In the genomic region with DNA sequence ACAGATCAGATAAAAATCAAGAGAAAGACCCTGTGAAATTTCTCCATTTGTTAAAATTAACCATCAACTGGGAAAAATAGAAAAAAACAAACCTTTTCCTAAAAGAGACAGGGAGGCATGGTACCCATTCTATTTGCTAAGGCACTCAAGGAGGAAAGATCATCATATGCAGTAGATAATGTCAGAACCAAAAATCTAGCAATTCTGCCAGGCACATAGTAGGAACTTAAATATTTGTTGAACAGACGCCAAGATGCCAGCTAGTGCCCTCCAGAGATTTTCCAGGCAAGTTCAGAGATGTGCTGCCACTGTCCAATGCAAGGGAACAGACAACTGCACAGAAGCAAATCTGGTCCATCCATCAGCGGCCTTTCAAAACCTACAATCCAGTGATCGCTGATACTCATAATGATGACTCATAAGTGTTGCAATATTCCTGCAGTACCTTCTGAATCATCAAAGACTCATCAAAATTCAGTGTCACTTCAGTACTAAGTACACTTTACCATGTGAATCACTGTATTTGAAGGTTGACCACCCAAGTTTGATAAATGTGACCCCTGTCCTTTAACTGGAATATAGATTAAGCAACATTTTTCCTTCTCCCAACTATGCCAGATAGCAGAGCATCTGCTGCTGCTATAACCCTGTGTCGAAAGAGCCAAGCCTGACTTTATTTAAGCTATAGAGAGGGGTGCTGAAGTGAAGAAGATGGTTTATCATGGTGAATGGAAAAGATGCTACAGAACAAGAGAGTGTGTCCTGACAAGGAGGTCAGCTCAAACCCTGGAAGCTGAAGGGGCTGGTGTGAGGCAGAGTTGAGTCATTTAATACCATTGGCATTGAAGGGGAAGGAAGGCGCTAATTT, we compare ENCODE assay signal across 10 cellular contexts.
A peak's percentile ranks its signal among the peaks of the same experiment; 100 is the strongest.
DNase-seq lines count a peak whose midpoint lies in the region; ATAC-seq, FAIRE-seq and TF ChIP-seq lines count a peak whose summit lies in the region.
"Had no signal": no experiment of that assay in that cellular context is flagged by ENCODE, and none has a peak within 500 bp of the region (broad histone marks: within the 10 kb centered on the region; RNA-seq: fewer than 3 reads in every experiment).

No MANE protein-coding gene starts in this region.

- no peak overlapping the region for H2AFZ ChIP-seq in HepG2 (ENCODE audit: low read length)

- TF ChIP-seq EP300 in HepG2 (IDR thresholded peaks at IDR 0.05; ENCODE audit: low read depth in 2 of 2, low read length in 2 of 2), result peak; percentile 51 to 87; a peak in 3 of 4 replicates
- peak; percentile 81 for TF ChIP-seq EP300 in HepG2 (CRISPR knock-in tag; IDR thresholded peaks at IDR 0.05; ENCODE audit: borderline replicate concordance)

- H3K4me2 ChIP-seq in HepG2 (ENCODE audit: low read depth, low read length), result no peak overlapping the region

- no peak overlapping the region for H3K9ac ChIP-seq in adipocyte (ENCODE audit: low read length)
- no peak overlapping the region for H3K9ac ChIP-seq in HepG2 (ENCODE audit: insufficient read depth, low read depth, low read length)

- BruUV-seq in HepG2 (replicated peaks; lab: Mats Ljungman, UMichigan), result no TSS peak

- TF ChIP-seq POLR2A in HepG2 (IDR thresholded peaks at IDR 0.05; ENCODE audit: insufficient read depth in 1 of 2, low read depth in 2 of 2, low read length in 2 of 2), result no peak

- no peak for TF ChIP-seq RAD21 in HepG2 (CRISPR knock-in tag; IDR thresholded peaks at IDR 0.05)

- H3K79me2 ChIP-seq in HepG2 (ENCODE audit: insufficient read depth, low read length), result no peaks in the 10 kb centered on the region

- 29% methylated on average over 3 of the region's 5 CpGs for WGBS in HepG2 (ENCODE audit: low lambda C conversion rate)

- peak; percentile 79 for ATAC-seq in HepG2
- ATAC-seq in GM19455 (IDR thresholded peaks at IDR 0.05; ENCODE audit: unreplicated experiment), result no peak
- no peak for ATAC-seq in HG03097 (IDR thresholded peaks at IDR 0.05; ENCODE audit: low FRiP score, unreplicated experiment)

- DNase-seq in AML-193 (lab: John Stamatoyannopoulos, UW) (peak; percentile 20 to 38), HT1080 (ENCODE audit: low read depth) (peak; percentile 90), adipocyte (ENCODE audit: low read depth) (peak; percentile 66), HepG2 (ENCODE audit: low spot score) (peak; percentile 91), nucleus accumbens (lab: John Stamatoyannopoulos, UW) (no peak), GM13977 (ENCODE audit: low spot score) (no peak)
- DNase-seq: amniotic stem cell had no signal

- H3K9me3 ChIP-seq in adipocyte (ENCODE audit: control insufficient read depth, low read length), result peaks cover 5% of the 10 kb centered on the region
- H3K9me3 ChIP-seq in HepG2 (ENCODE audit: low read length), result no peaks in the 10 kb centered on the region; the same call in 1 of the 2 replicates
- H3K9me3 ChIP-seq: thoracic aorta had no signal

- H3K4me1 ChIP-seq in adipocyte (ENCODE audit: control insufficient read depth, insufficient read depth, low read length), result peaks cover 4% of the 10 kb centered on the region
- H3K4me1 ChIP-seq in HepG2 (ENCODE audit: insufficient read depth, low read length), result peaks cover 21% of the 10 kb centered on the region

- intact Hi-C loops in HepG2 (cut with micrococcal nuclease; ENCODE audit: unreplicated experiment), result loop anchor here (5.0 kb wide), 1 partner anchor 43 kb away; no protein-coding TSS in a partner anchor

- no peaks in the 10 kb centered on the region for H3K27me3 ChIP-seq in adipocyte (replicated peaks; ENCODE audit: control insufficient read depth, insufficient read depth, low read length)
- no peaks in the 10 kb centered on the region; a peak in 1 of 5 replicates for H3K27me3 ChIP-seq in HepG2 (ENCODE audit: control insufficient read depth in 1 of 2, insufficient read depth in 2 of 2, low read length in 2 of 2)

- H4K20me1 ChIP-seq in HepG2 (ENCODE audit: insufficient read depth, low read length), result no peaks in the 10 kb centered on the region

- POLR2A ChIA-PET in HepG2 (lab: Yijun Ruan, JAX), result no interaction called here

- CTCF ChIA-PET in HepG2 (lab: Yijun Ruan, JAX; ENCODE audit: low intra/inter-chr PET ratio, low total read pairs), result no interaction called here

- TF ChIP-seq CTCF in HepG2 (CRISPR knock-in tag; IDR thresholded peaks at IDR 0.05), result no peak
- TF ChIP-seq CTCF in GM13977 (IDR thresholded peaks at IDR 0.05; ENCODE audit: extremely low read depth, insufficient read depth, missing control alignments), result no peak

- in situ Hi-C loops in HepG2 (cut with HindIII; ENCODE audit: extremely low pct_ligation_motif_present, low pct_unique_long_range_greater_than_20kb), result no loop called here
- in situ Hi-C loops in GM13977 (cut with MboI; ENCODE audit: low pct_unique_long_range_greater_than_20kb, low sequenced_read_pairs, unreplicated experiment), result no loop called here

- FAIRE-seq in HepG2 (lab: Jason Lieb, UNC), result no peak

- H3K4me3 ChIP-seq in adipocyte (ENCODE audit: low read length) (no peak overlapping the region), HepG2 (replicated peaks in 1 of 3; ENCODE audit: insufficient read depth in 1 of 3, low read depth in 2 of 3, low read length in 3 of 3) (no peak overlapping the region)
- H3K4me3 ChIP-seq: thoracic aorta had no signal

- no peak overlapping the region for H3K27ac ChIP-seq in HepG2 (ENCODE audit: extremely low read length, insufficient read depth, low read length)
- H3K27ac ChIP-seq: thoracic aorta had no signal

- H3K36me3 ChIP-seq in adipocyte (ENCODE audit: control insufficient read depth, insufficient read depth, low read length, severe bottlenecking), result peaks cover 22% of the 10 kb centered on the region
- peaks cover 0 to 6% of the 10 kb centered on the region in 2 experiments; a peak in 1 of 5 replicates for H3K36me3 ChIP-seq in HepG2 (replicated peaks in 1 of 2; ENCODE audit: control insufficient read depth in 1 of 2, insufficient read depth in 2 of 2, low read length in 2 of 2)

TF ChIP-seq in HepG2, 621 proteins besides CTCF, POLR2A, EP300 and RAD21 (continues in another document):
- peak in 1 of 2 experiments; percentile 84; a peak in 2 of 4 replicates for TF ChIP-seq KLF16 (CRISPR knock-in tag; IDR thresholded peaks at IDR 0.05)
- no peak for TF ChIP-seq ZNF672 (CRISPR knock-in tag; IDR thresholded peaks at IDR 0.05)
- TF ChIP-seq, protein P1, sequence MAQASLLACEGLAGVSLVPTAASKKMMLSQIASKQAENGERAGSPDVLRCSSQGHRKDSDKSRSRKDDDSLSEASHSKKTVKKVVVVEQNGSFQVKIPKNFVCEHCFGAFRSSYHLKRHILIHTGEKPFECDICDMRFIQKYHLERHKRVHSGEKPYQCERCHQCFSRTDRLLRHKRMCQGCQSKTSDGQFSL (CRISPR knock-in tag; IDR thresholded peaks at IDR 0.05), result no peak
- TF ChIP-seq, protein P2, sequence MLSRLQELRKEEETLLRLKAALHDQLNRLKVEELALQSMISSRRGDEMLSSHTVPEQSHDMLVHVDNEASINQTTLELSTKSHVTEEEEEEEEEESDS (CRISPR knock-in tag; IDR thresholded peaks at IDR 0.05; ENCODE audit: borderline replicate concordance), result no peak
- TF ChIP-seq, protein P3, sequence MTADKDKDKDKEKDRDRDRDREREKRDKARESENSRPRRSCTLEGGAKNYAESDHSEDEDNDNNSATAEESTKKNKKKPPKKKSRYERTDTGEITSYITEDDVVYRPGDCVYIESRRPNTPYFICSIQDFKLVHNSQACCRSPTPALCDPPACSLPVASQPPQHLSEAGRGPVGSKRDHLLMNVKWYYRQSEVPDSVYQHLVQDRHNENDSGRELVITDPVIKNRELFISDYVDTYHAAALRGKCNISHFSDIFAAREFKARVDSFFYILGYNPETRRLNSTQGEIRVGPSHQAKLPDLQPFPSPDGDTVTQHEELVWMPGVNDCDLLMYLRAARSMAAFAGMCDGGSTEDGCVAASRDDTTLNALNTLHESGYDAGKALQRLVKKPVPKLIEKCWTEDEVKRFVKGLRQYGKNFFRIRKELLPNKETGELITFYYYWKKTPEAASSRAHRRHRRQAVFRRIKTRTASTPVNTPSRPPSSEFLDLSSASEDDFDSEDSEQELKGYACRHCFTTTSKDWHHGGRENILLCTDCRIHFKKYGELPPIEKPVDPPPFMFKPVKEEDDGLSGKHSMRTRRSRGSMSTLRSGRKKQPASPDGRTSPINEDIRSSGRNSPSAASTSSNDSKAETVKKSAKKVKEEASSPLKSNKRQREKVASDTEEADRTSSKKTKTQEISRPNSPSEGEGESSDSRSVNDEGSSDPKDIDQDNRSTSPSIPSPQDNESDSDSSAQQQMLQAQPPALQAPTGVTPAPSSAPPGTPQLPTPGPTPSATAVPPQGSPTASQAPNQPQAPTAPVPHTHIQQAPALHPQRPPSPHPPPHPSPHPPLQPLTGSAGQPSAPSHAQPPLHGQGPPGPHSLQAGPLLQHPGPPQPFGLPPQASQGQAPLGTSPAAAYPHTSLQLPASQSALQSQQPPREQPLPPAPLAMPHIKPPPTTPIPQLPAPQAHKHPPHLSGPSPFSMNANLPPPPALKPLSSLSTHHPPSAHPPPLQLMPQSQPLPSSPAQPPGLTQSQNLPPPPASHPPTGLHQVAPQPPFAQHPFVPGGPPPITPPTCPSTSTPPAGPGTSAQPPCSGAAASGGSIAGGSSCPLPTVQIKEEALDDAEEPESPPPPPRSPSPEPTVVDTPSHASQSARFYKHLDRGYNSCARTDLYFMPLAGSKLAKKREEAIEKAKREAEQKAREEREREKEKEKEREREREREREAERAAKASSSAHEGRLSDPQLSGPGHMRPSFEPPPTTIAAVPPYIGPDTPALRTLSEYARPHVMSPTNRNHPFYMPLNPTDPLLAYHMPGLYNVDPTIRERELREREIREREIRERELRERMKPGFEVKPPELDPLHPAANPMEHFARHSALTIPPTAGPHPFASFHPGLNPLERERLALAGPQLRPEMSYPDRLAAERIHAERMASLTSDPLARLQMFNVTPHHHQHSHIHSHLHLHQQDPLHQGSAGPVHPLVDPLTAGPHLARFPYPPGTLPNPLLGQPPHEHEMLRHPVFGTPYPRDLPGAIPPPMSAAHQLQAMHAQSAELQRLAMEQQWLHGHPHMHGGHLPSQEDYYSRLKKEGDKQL (CRISPR knock-in tag; IDR thresholded peaks at IDR 0.05; ENCODE audit: low read depth), result peak; percentile 92
- no peak for TF ChIP-seq PAX8 (CRISPR knock-in tag; IDR thresholded peaks at IDR 0.05; ENCODE audit: borderline replicate concordance)

Comparison
In these comparisons a context has a peak if more than half of its experiments do, and no peak if none do; other contexts are left out.
1. DNase-seq: peak in AML-193 (2 of 2), HT1080 (single experiment), adipocyte (single experiment) and HepG2 (single experiment); none in nucleus accumbens (0 of 56) and GM13977 (single experiment).